16 cellular contexts compared by ENCODE assay signal in genomic region chr14:99563749-99564129, GRCh38. TPM values are rescaled to one million over a fixed set of nuclear protein-coding genes. Genes with fewer than 3 reads are reported as not detected.
A peak's percentile ranks its signal among the peaks of the same experiment; 100 is the strongest.
DNase-seq lines count a peak whose midpoint lies in the region; ATAC-seq, FAIRE-seq and TF ChIP-seq lines count a peak whose summit lies in the region.
"Had no signal": no experiment of that assay in that cellular context is flagged by ENCODE, and none has a peak within 500 bp of the region (broad histone marks: within the 10 kb centered on the region; RNA-seq: fewer than 3 reads in every experiment).

No MANE protein-coding gene starts in this region.

- in situ Hi-C loops in HepG2 (cut with HindIII; ENCODE audit: extremely low pct_ligation_motif_present, low pct_unique_long_range_greater_than_20kb), result no loop called here

- CTCF ChIA-PET in HepG2 (lab: Yijun Ruan, JAX; ENCODE audit: low intra/inter-chr PET ratio, low total read pairs) (interaction anchor here (1.1 to 1.5 kb wide), 2 partner anchors 12 to 65 kb away, joined by 4 to 11 read pairs; no protein-coding TSS in a partner anchor), A673 (lab: Charles Lee) (no interaction called here)

- H3K79me2 ChIP-seq in GM23338 (replicated peaks; ENCODE audit: insufficient read depth), result peaks cover 63% of the 10 kb centered on the region
- H3K79me2 ChIP-seq in HepG2 (ENCODE audit: insufficient read depth, low read length), result peaks cover 94% of the 10 kb centered on the region

- no peak overlapping the region for H3K4me3 Mint-ChIP-seq in GM23338
- H3K4me3 Mint-ChIP-seq in activated naive CD8-positive, alpha-beta T cell treated with anti-CD3 and anti-CD28 coated beads for 36 hours, result no peak overlapping the region
- H3K4me3 Mint-ChIP-seq: activated CD4-positive, alpha-beta T cell treated with anti-CD3 and anti-CD28 coated beads, Interleukin-2, amount 10 ng/mL, durations not matched to agents 24 days and 14 days had no signal

- peaks cover 68% of the 10 kb centered on the region for H3K4me1 Mint-ChIP-seq in GM23338
- peaks cover 2% of the 10 kb centered on the region for H3K4me1 Mint-ChIP-seq in activated naive CD8-positive, alpha-beta T cell treated with anti-CD3 and anti-CD28 coated beads for 36 hours
- H3K4me1 Mint-ChIP-seq: activated CD4-positive, alpha-beta T cell treated with anti-CD3 and anti-CD28 coated beads, Interleukin-2, amount 10 ng/mL, durations not matched to agents 24 days and 14 days had no signal

- H3K9ac ChIP-seq in HepG2 (ENCODE audit: insufficient read depth, low read depth, low read length), result no peak overlapping the region
- H3K9ac ChIP-seq: parathyroid adenoma had no signal

- TF ChIP-seq EP300 in HepG2 (IDR thresholded peaks at IDR 0.05; ENCODE audit: low read depth in 2 of 2, low read length in 2 of 2) (no peak), HepG2 (CRISPR knock-in tag; IDR thresholded peaks at IDR 0.05; ENCODE audit: borderline replicate concordance) (no peak), stomach (IDR thresholded peaks at IDR 0.05) (no peak)

- H3K4me2 ChIP-seq in GM23338 (0 out of 2 replicates have a peak overlapping the region, but pooled peaks have one; percentile 66), HepG2 (ENCODE audit: low read depth, low read length) (no peak overlapping the region; the same call in 1 of the 2 replicates)

- H3K27ac ChIP-seq in GM23338 (ENCODE audit: low read depth) (no peak overlapping the region), VCaP (peak overlapping the region; percentile 95), HepG2 (ENCODE audit: extremely low read length, insufficient read depth, low read length) (peak overlapping the region; percentile 91), stomach (peak overlapping the region; percentile 44 to 83 (median 73)), A673 (ENCODE audit: low read depth, low read length, poor library complexity, severe bottlenecking) (no peak overlapping the region), foreskin keratinocyte (no peak overlapping the region)

- TSS peak; percentile 17 for BruUV-seq in HepG2 (replicated peaks; lab: Mats Ljungman, UMichigan)
- BruUV-seq in A673 (replicated peaks; lab: Mats Ljungman, UMichigan), result no TSS peak

- FAIRE-seq in HepG2 (lab: Jason Lieb, UNC), result no peak
- FAIRE-seq: GM12892 had no signal

- peaks cover 15% of the 10 kb centered on the region for H3K27me3 Mint-ChIP-seq in GM23338 (ENCODE audit: insufficient read depth, low read depth, poor library complexity)
- no peaks in the 10 kb centered on the region for H3K27me3 Mint-ChIP-seq in activated naive CD8-positive, alpha-beta T cell treated with anti-CD3 and anti-CD28 coated beads for 36 hours
- H3K27me3 Mint-ChIP-seq: activated CD4-positive, alpha-beta T cell treated with anti-CD3 and anti-CD28 coated beads, Interleukin-2, amount 10 ng/mL, durations not matched to agents 24 days and 14 days had no signal

- H3K4me1 ChIP-seq in GM23338 (ENCODE audit: insufficient read depth), result peaks cover 22% of the 10 kb centered on the region
- H3K4me1 ChIP-seq in HepG2 (ENCODE audit: insufficient read depth, low read length), result peaks cover 95% of the 10 kb centered on the region
- H3K4me1 ChIP-seq in stomach, result peaks cover 81 to 99% (median 88%) of the 10 kb centered on the region in 4 donors
- H3K4me1 ChIP-seq in A673 (ENCODE audit: insufficient read depth, low read length, poor library complexity, severe bottlenecking), result peaks cover 12% of the 10 kb centered on the region
- no peaks in the 10 kb centered on the region for H3K4me1 ChIP-seq in foreskin keratinocyte

- TF ChIP-seq CTCF in GM23338 (conservative IDR thresholded peaks at IDR 0.05; ENCODE audit: low read depth in 2 of 2) (no peak), VCaP (conservative IDR thresholded peaks at IDR 0.05) (no peak), HepG2 (CRISPR knock-in tag; IDR thresholded peaks at IDR 0.05) (no peak), stomach (IDR thresholded peaks at IDR 0.05) (no peak), A673 (conservative IDR thresholded peaks at IDR 0.05; ENCODE audit: low read depth, low read length) (no peak), foreskin keratinocyte (conservative IDR thresholded peaks at IDR 0.05) (no peak)

- no peaks in the 10 kb centered on the region for H3K36me3 ChIP-seq in GM23338 (ENCODE audit: insufficient read depth)
- H3K36me3 ChIP-seq in HepG2 (replicated peaks in 1 of 2; ENCODE audit: control insufficient read depth in 1 of 2, insufficient read depth in 2 of 2, low read length in 2 of 2), result peaks cover 0 to 1% of the 10 kb centered on the region in 2 experiments; a peak in 2 of 5 replicates
- no peaks in the 10 kb centered on the region for H3K36me3 ChIP-seq in stomach
- H3K36me3 ChIP-seq in A673 (ENCODE audit: insufficient read depth, low read length, poor library complexity, severe bottlenecking), result no peaks in the 10 kb centered on the region

- H3K36me3 Mint-ChIP-seq in GM23338 (ENCODE audit: low read depth), result peaks cover 5% of the 10 kb centered on the region; the same call in 1 of the 3 replicates
- H3K36me3 Mint-ChIP-seq in activated naive CD8-positive, alpha-beta T cell treated with anti-CD3 and anti-CD28 coated beads for 36 hours, result no peaks in the 10 kb centered on the region

- POLR2A ChIA-PET in HepG2 (lab: Yijun Ruan, JAX) (interaction anchor here (2.2 kb wide), 1 partner anchor 8 kb away, joined by 8 read pairs; no protein-coding TSS in a partner anchor), A673 (lab: Charles Lee; ENCODE audit: low non-redundant PET) (no interaction called here)

- 0 out of 2 replicates have a peak overlapping the region, but pooled peaks have one; percentile 75 for H3K27ac Mint-ChIP-seq in GM23338
- no peak overlapping the region for H3K27ac Mint-ChIP-seq in activated naive CD8-positive, alpha-beta T cell treated with anti-CD3 and anti-CD28 coated beads for 36 hours
- H3K27ac Mint-ChIP-seq: activated CD4-positive, alpha-beta T cell treated with anti-CD3 and anti-CD28 coated beads, Interleukin-2, amount 10 ng/mL, durations not matched to agents 24 days and 14 days had no signal

- ATAC-seq in GM23338 (no peak), HepG2 (no peak), foreskin keratinocyte (no peak), HG02840 (IDR thresholded peaks at IDR 0.05; ENCODE audit: low FRiP score, unreplicated experiment) (no peak)

- H3K9me3 ChIP-seq in HepG2 (ENCODE audit: low read length) (no peaks in the 10 kb centered on the region), stomach (no peaks in the 10 kb centered on the region), A673 (ENCODE audit: low read depth, low read length, poor library complexity, severe bottlenecking) (no peaks in the 10 kb centered on the region)

- intact Hi-C loops in HepG2 (cut with micrococcal nuclease; ENCODE audit: unreplicated experiment) (loop anchor here (1.0 to 5.0 kb wide), 3 partner anchors 8 to 64 kb away; no protein-coding TSS in a partner anchor), stomach (cut with DNase I; ENCODE audit: low total_unique reads) (no loop called here), A673 (cut with micrococcal nuclease; ENCODE audit: unreplicated experiment) (no loop called here)

- 0 out of 2 replicates have a peak, but pooled peaks cover 5% of the 10 kb centered on the region for H3F3A ChIP-seq in GM23338 (replicated peaks; ENCODE audit: low read depth)

- DNase-seq in GM23338 (ENCODE audit: low spot score) (no peak), HepG2 (ENCODE audit: low spot score) (no peak), stomach (no peak), A673 (ENCODE audit: low spot score) (no peak), foreskin keratinocyte (no peak)
- DNase-seq in activated naive CD8-positive, alpha-beta T cell treated with anti-CD3 and anti-CD28 coated beads for 36 hours, result no peak
- DNase-seq: activated CD4-positive, alpha-beta T cell treated with anti-CD3 and anti-CD28 coated beads, Interleukin-2, amount 10 ng/mL, durations not matched to agents 24 days and 14 days; activated CD8-positive, alpha-beta memory T cell treated with anti-CD3 and anti-CD28 coated beads, Interleukin-2, amount 50 U/mL, for 4 hours; activated gamma-delta T cell treated with Interleukin-2 at 50 U/mL for 16 hours; NCI-H1436 treated with DMSO at 0.1 percent for 48 hours; stimulated activated CD4-positive, alpha-beta T cell treated with anti-CD3 and anti-CD28 coated beads, Interleukin-2, amount 100 ng/mL, for 48 hours had no signal

- H3K9me3 Mint-ChIP-seq in GM23338, result peaks cover 2% of the 10 kb centered on the region; the same call in 1 of the 3 replicates
- no peaks in the 10 kb centered on the region for H3K9me3 Mint-ChIP-seq in activated naive CD8-positive, alpha-beta T cell treated with anti-CD3 and anti-CD28 coated beads for 36 hours
- H3K9me3 Mint-ChIP-seq: activated CD4-positive, alpha-beta T cell treated with anti-CD3 and anti-CD28 coated beads, Interleukin-2, amount 10 ng/mL, durations not matched to agents 24 days and 14 days had no signal

- H3K27me3 ChIP-seq in GM23338 (ENCODE audit: insufficient read depth), result no peaks in the 10 kb centered on the region
- no peaks in the 10 kb centered on the region for H3K27me3 ChIP-seq in HepG2 (ENCODE audit: control insufficient read depth in 1 of 2, insufficient read depth in 2 of 2, low read length in 2 of 2)
- H3K27me3 ChIP-seq in stomach, result no peaks in the 10 kb centered on the region
- no peaks in the 10 kb centered on the region for H3K27me3 ChIP-seq in A673 (replicated peaks; ENCODE audit: insufficient read depth, low read depth, low read length, poor library complexity)
- no peaks in the 10 kb centered on the region for H3K27me3 ChIP-seq in foreskin keratinocyte

- H2AFZ ChIP-seq in GM23338 (no peak overlapping the region), HepG2 (ENCODE audit: low read length) (no peak overlapping the region)
- H2AFZ ChIP-seq: parathyroid adenoma had no signal

- TF ChIP-seq RAD21 in HepG2 (CRISPR knock-in tag; IDR thresholded peaks at IDR 0.05), result no peak

- H3K9me2 ChIP-seq in GM23338 (ENCODE audit: insufficient read depth), result no peaks in the 10 kb centered on the region

- TF ChIP-seq POLR2A in HepG2 (IDR thresholded peaks at IDR 0.05; ENCODE audit: insufficient read depth in 1 of 2, low read depth in 2 of 2, low read length in 2 of 2) (no peak), stomach (IDR thresholded peaks at IDR 0.05) (no peak)

- peaks cover 2% of the 10 kb centered on the region; the same call in 1 of the 2 replicates for H4K20me1 ChIP-seq in GM23338 (replicated peaks; ENCODE audit: insufficient read depth)
- peaks cover 12% of the 10 kb centered on the region for H4K20me1 ChIP-seq in HepG2 (ENCODE audit: insufficient read depth, low read length)

- no peak overlapping the region for H3K4me3 ChIP-seq in GM23338
- H3K4me3 ChIP-seq in HepG2 (replicated peaks in 1 of 3; ENCODE audit: insufficient read depth in 1 of 3, low read depth in 2 of 3, low read length in 3 of 3), result no peak overlapping the region
- no peak overlapping the region for H3K4me3 ChIP-seq in stomach
- H3K4me3 ChIP-seq in A673 (ENCODE audit: low read depth, low read length, poor library complexity, severe bottlenecking), result no peak overlapping the region
- H3K4me3 ChIP-seq: skin epidermis had no signal

- WGBS in HepG2 (ENCODE audit: low lambda C conversion rate), result 97% methylated on average over 5 of the region's 6 CpGs
- WGBS in stomach, 5 donors, result 58 to 91% (median 73%) methylated on average over 4 to 6 of the region's 6 CpGs

RNA-seq across cellular contexts. Expression of gene CCDC85C, which starts 40.3 kb away (rescaled TPM):
- total RNA-seq in GM23338 (2014; rRNA removed; shearing (Covaris generic)), result 24.9 and 26.8 TPM in 2 replicates
- polyA plus RNA-seq in GM23338 (2016; fragmentation: Nextera tagmentation; extraction: Ambion mirVana), result 4.5 and 6.5 TPM in 2 replicates
- total RNA-seq in HepG2 (2016; rRNA removed; fragmentation: Illumina TruSeq; extraction: Trizol), result 43.8 and 47.6 TPM in 2 replicates
- 4.3 and 4.6 TPM in 2 replicates for total RNA-seq in HepG2 (2016; cell fraction: cytosol; rRNA removed; fragmentation: Illumina TruSeq; extraction: Trizol; ENCODE audit: low read depth)
- total RNA-seq in HepG2 (2016; cell fraction: insoluble cytoplasmic fraction; rRNA removed; fragmentation: Illumina TruSeq; extraction: Trizol), result 33.8 and 47.0 TPM in 2 replicates
- total RNA-seq in HepG2 (2016; cell fraction: membrane; rRNA removed; fragmentation: Illumina TruSeq; extraction: Trizol), result 30.8 and 30.9 TPM in 2 replicates
- 23.1 and 29.3 TPM in 2 replicates for total RNA-seq in HepG2 (2016; cell fraction: nucleus; rRNA removed; fragmentation: Illumina TruSeq; extraction: Trizol)
- polyA plus RNA-seq in HepG2 (2011; rRNA removed), result 18.8 and 30.3 TPM in 2 replicates
- 21.2 and 24.0 TPM in 2 replicates for polyA plus RNA-seq in HepG2 (2011; cell fraction: cytosol; rRNA removed)
- polyA plus RNA-seq in HepG2 (2011; cell fraction: nucleus; rRNA removed), result 30.3 and 32.6 TPM in 2 replicates
- polyA plus RNA-seq in HepG2 (2012), result 41.6 and 57.3 TPM in 2 replicates
- 4.1 and 4.6 TPM in 2 replicates for polyA plus RNA-seq in HepG2 (2016; cell fraction: cytosol; fragmentation: Illumina TruSeq; extraction: Trizol; ENCODE audit: low read depth)
- polyA plus RNA-seq in HepG2 (2016; cell fraction: insoluble cytoplasmic fraction; fragmentation: Illumina TruSeq; extraction: Trizol; ENCODE audit: low read depth), result 36.1 and 43.0 TPM in 2 replicates
- 18.9 and 20.2 TPM in 2 replicates for polyA plus RNA-seq in HepG2 (2016; cell fraction: membrane; fragmentation: Illumina TruSeq; extraction: Trizol; ENCODE audit: low read depth)
- 40.1 and 40.7 TPM in 2 replicates for polyA plus RNA-seq in HepG2 (2016; cell fraction: nucleus; fragmentation: Illumina TruSeq; extraction: Trizol; ENCODE audit: insufficient read depth, low read depth)
- 44.2 and 114 TPM in 2 replicates for polyA minus RNA-seq in HepG2 (2011; rRNA and poly(A)+ RNA removed; ENCODE audit: low replicate concordance)
- 33.8 and 37.6 TPM in 2 replicates for polyA minus RNA-seq in HepG2 (2011; cell fraction: cytosol; rRNA and poly(A)+ RNA removed)
- 11.8 and 12.0 TPM in 2 replicates for polyA minus RNA-seq in HepG2 (2011; cell fraction: nucleus; rRNA and poly(A)+ RNA removed)
- 10 to 100 TPM; 10.5 to 28.6 (median 14.5) TPM for total RNA-seq in stomach
- 10 to 100 TPM; 11.4 to 20.1 (median 17.3) TPM for polyA plus RNA-seq in stomach
- 24.6 and 31.5 TPM in 2 replicates for total RNA-seq in A673 (2021)
- total RNA-seq in foreskin keratinocyte, result 51.9 and 65.2 TPM in 2 replicates
- 26.0 and 35.4 TPM in 2 replicates for polyA plus RNA-seq in foreskin keratinocyte
- total RNA-seq in activated naive CD8-positive, alpha-beta T cell treated with anti-CD3 and anti-CD28 coated beads for 36 hours, result 1 to 10 TPM; 6.3 to 8.9 TPM

Comparison
In these comparisons a context has a peak if more than half of its experiments do, and no peak if none do; other contexts are left out.
1. H3K27ac ChIP-seq: peak in VCaP (single experiment), HepG2 (single experiment) and stomach (5 of 5); none in GM23338 (single experiment), A673 (single experiment) and foreskin keratinocyte (single experiment).